Comparison of ENCODE assay signal across 11 cellular contexts in genomic region chr20:17636523-17637412, GRCh38. TPM values are rescaled to one million over a fixed set of nuclear protein-coding genes. Genes with fewer than 3 reads are reported as not detected.
A peak's percentile ranks its signal among the peaks of the same experiment; 100 is the strongest.
DNase-seq lines count a peak whose midpoint lies in the region; ATAC-seq and TF ChIP-seq lines count a peak whose summit lies in the region.
"Had no signal": no experiment of that assay in that cellular context is flagged by ENCODE, and none has a peak within 500 bp of the region (broad histone marks: within the 10 kb centered on the region; RNA-seq: fewer than 3 reads in every experiment).

No MANE protein-coding gene starts in this region.

- H3K4me1 ChIP-seq in right atrium auricular region = peaks cover 0 to 59% of the 10 kb centered on the region in 2 donors

- H3K9me3 Mint-ChIP-seq in WTC11 = no peaks in the 10 kb centered on the region
- no peaks in the 10 kb centered on the region for H3K9me3 Mint-ChIP-seq in activated naive CD8-positive, alpha-beta T cell treated with anti-CD3 and anti-CD28 coated beads for 36 hours

- CTCF ChIA-PET in WTC11 (lab: Charles Lee) = interaction anchor here (0.5 to 1.7 kb wide), 10 partner anchors 9 to 302 kb away, joined by 3 to 11 read pairs (median 3); partner anchors contain the start of gene RRBP1

- intact Hi-C loops in sciatic nerve (cut with DNase I) = no loop called here

- H3K27me3 ChIP-seq in right atrium auricular region = no peaks in the 10 kb centered on the region

- H3K36me3 ChIP-seq in right atrium auricular region = peaks cover 68% of the 10 kb centered on the region

- peak overlapping the region; percentile 6 to 22 for H3K27ac ChIP-seq in right atrium auricular region
- H3K27ac ChIP-seq: PC-9 had no signal

- H3K4me3 ChIP-seq in right atrium auricular region = no peak overlapping the region
- H3K4me3 ChIP-seq: PC-9 had no signal

- H3K9me3 ChIP-seq in right atrium auricular region = no peaks in the 10 kb centered on the region

- peak; percentile 81 for DNase-seq in NCI-H1092 treated with DMSO at 0.1 percent for 48 hours (lab: John Stamatoyannopoulos, UW)
- peak; percentile 51 for DNase-seq in WTC11 (ENCODE audit: low spot score)
- DNase-seq in right atrium auricular region (ENCODE audit: low spot score) = no peak
- no peak for DNase-seq in sciatic nerve (ENCODE audit: low spot score)
- DNase-seq in activated naive CD8-positive, alpha-beta T cell treated with anti-CD3 and anti-CD28 coated beads for 36 hours = no peak
- DNase-seq in HPDE6-E6E7 (ENCODE audit: extremely low spot score) = no peak
- DNase-seq in GM13977 (ENCODE audit: low spot score) = no peak
- DNase-seq: activated gamma-delta T cell, DMS153, PC-9 had no signal

- POLR2A ChIA-PET in WTC11 (lab: Charles Lee) = interaction anchor here (1.1 kb wide), 1 partner anchor 46 kb away, joined by 3 read pairs; no protein-coding TSS in a partner anchor

- no peak for TF ChIP-seq CTCF in WTC11 (IDR thresholded peaks at IDR 0.05)
- no peak for TF ChIP-seq CTCF in right atrium auricular region (IDR thresholded peaks at IDR 0.05)
- TF ChIP-seq CTCF in GM13977 (IDR thresholded peaks at IDR 0.05; ENCODE audit: extremely low read depth, insufficient read depth, missing control alignments) = no peak

- in situ Hi-C loops in GM13977 (cut with MboI; ENCODE audit: low pct_unique_long_range_greater_than_20kb, low sequenced_read_pairs, unreplicated experiment) = no loop called here

- H3K4me1 Mint-ChIP-seq in WTC11 = peaks cover 13% of the 10 kb centered on the region; the same call in 1 of the 2 replicates
- H3K4me1 Mint-ChIP-seq in activated naive CD8-positive, alpha-beta T cell treated with anti-CD3 and anti-CD28 coated beads for 36 hours = no peaks in the 10 kb centered on the region

- peak; percentile 93 for ATAC-seq in WTC11
- peak; percentile 52 for ATAC-seq in sciatic nerve
- ATAC-seq in GM21423 (IDR thresholded peaks at IDR 0.05; ENCODE audit: unreplicated experiment) = no peak

- H3K27me3 Mint-ChIP-seq in WTC11 (ENCODE audit: low read depth) = no peaks in the 10 kb centered on the region
- H3K27me3 Mint-ChIP-seq in activated naive CD8-positive, alpha-beta T cell treated with anti-CD3 and anti-CD28 coated beads for 36 hours = no peaks in the 10 kb centered on the region

- no peak overlapping the region for H3K4me3 Mint-ChIP-seq in WTC11
- no peak overlapping the region for H3K4me3 Mint-ChIP-seq in activated naive CD8-positive, alpha-beta T cell treated with anti-CD3 and anti-CD28 coated beads for 36 hours

- H3K36me3 Mint-ChIP-seq in WTC11 = peaks cover 46% of the 10 kb centered on the region
- H3K36me3 Mint-ChIP-seq in activated naive CD8-positive, alpha-beta T cell treated with anti-CD3 and anti-CD28 coated beads for 36 hours = no peaks in the 10 kb centered on the region

- peak overlapping the region; percentile 32; the same call in 1 of the 2 replicates for H3K27ac Mint-ChIP-seq in WTC11
- H3K27ac Mint-ChIP-seq in activated naive CD8-positive, alpha-beta T cell treated with anti-CD3 and anti-CD28 coated beads for 36 hours = no peak overlapping the region

TF ChIP-seq in WTC11, 78 proteins besides CTCF, POLR2A, EP300 and RAD21:
- no peak for TF ChIP-seq GABPB1 (CRISPR knock-in tag; IDR thresholded peaks at IDR 0.05)
- TF ChIP-seq ZNF121 (CRISPR knock-in tag; IDR thresholded peaks at IDR 0.05) = peak; percentile 56; the same call in 1 of the 2 replicates
- 0 out of 2 replicates have a peak, but pooled peaks have one; percentile 26 for TF ChIP-seq FOXP1 (CRISPR knock-in tag; IDR thresholded peaks at IDR 0.05; ENCODE audit: borderline replicate concordance)
- TF ChIP-seq MAX (CRISPR knock-in tag; IDR thresholded peaks at IDR 0.05) = no peak
- no peak for TF ChIP-seq TP53 (CRISPR knock-in tag; IDR thresholded peaks at IDR 0.05)

RNA-seq across cellular contexts. Expression of gene RRBP1, which starts 45.3 kb away (rescaled TPM):
- total RNA-seq in WTC11 (2021) (161 to 171 TPM (median 162 TPM) in 3 replicates), right atrium auricular region (10 to 100 TPM; 52.0 to 57.7 TPM), sciatic nerve (163 TPM)
- 10 to 100 TPM; 24.0 to 26.5 TPM for total RNA-seq in activated naive CD8-positive, alpha-beta T cell treated with anti-CD3 and anti-CD28 coated beads for 36 hours

Comparison
In these comparisons a context has a peak if more than half of its experiments do, and no peak if none do; other contexts are left out.
1. DNase-seq: peak in NCI-H1092 treated with DMSO at 0.1 percent for 48 hours (single experiment) and WTC11 (single experiment); none in right atrium auricular region (single experiment), sciatic nerve (single experiment), activated naive CD8-positive, alpha-beta T cell treated with anti-CD3 and anti-CD28 coated beads for 36 hours (single experiment), HPDE6-E6E7 (single experiment) and GM13977 (single experiment).